ENCODE assay signal across 11 cellular contexts in genomic region chr4:13920901-13921300, GRCh38.
DNase-seq lines count a peak whose midpoint lies in the region; ATAC-seq and TF ChIP-seq lines count a peak whose summit lies in the region.
"Had no signal": no experiment of that assay in that cellular context is flagged by ENCODE, and none has a peak within 500 bp of the region (broad histone marks: within the 10 kb centered on the region; RNA-seq: fewer than 3 reads in every experiment).

No MANE protein-coding gene starts in this region.

- no peaks in the 10 kb centered on the region for H3K36me3 ChIP-seq in aorta (ENCODE audit: control insufficient read depth in 1 of 2, insufficient read depth in 2 of 2, low read length in 1 of 2)

- no peak overlapping the region for H3K27ac ChIP-seq in aorta (ENCODE audit: low read depth in 1 of 2, low read length in 2 of 2)

- H3K4me3 Mint-ChIP-seq in MCF 10A (ENCODE audit: unreplicated experiment) = peak overlapping the region; percentile 24
- H3K4me3 Mint-ChIP-seq: activated B cell treated with CpG ODN at 0.5 μM for 24 hours had no signal

- no peak for DNase-seq in Right ventricle myocardium inferior (ENCODE audit: missing footprints)
- DNase-seq in cardiac septum (ENCODE audit: low spot score) = no peak
- peak; percentile 97 for DNase-seq in MCF 10A (ENCODE audit: unreplicated experiment)
- peak; percentile 99 for DNase-seq in iris pigment epithelial cell (ENCODE audit: low read depth)
- DNase-seq in aorta = peak in 1 of 2 donors; percentile 47
- DNase-seq: activated B cell treated with CpG ODN at 0.5 μM for 24 hours; effector CD8-positive, alpha-beta T cell had no signal

- 50 to 56% methylated on average over 3 of the region's 3 CpGs for WGBS in aorta, 2 donors

- CTCF ChIA-PET in MCF 10A (lab: Yijun Ruan, JAX) = interaction anchor here (0.7 to 2.1 kb wide), 2 partner anchors 12 to 388 kb away, joined by 4 to 5 read pairs; no protein-coding TSS in a partner anchor

- ATAC-seq in Right ventricle myocardium inferior (peak; percentile 57), aorta (ENCODE audit: low FRiP score) (peak; percentile 24), GM21390 (IDR thresholded peaks at IDR 0.05; ENCODE audit: unreplicated experiment) (no peak), GM18520 (IDR thresholded peaks at IDR 0.05; ENCODE audit: unreplicated experiment) (no peak), HG03139 (IDR thresholded peaks at IDR 0.05; ENCODE audit: unreplicated experiment) (no peak)

- H3K27me3 ChIP-seq in aorta (ENCODE audit: control insufficient read depth in 1 of 2, insufficient read depth in 2 of 2, low read length in 1 of 2) = no peaks in the 10 kb centered on the region

- H3K4me3 ChIP-seq in aorta (ENCODE audit: low read length in 2 of 2) = no peak overlapping the region
- H3K4me3 ChIP-seq: skin epidermis had no signal

- TF ChIP-seq CTCF in MCF 10A (IDR thresholded peaks at IDR 0.05; ENCODE audit: unreplicated experiment) = no peak

- intact Hi-C loops in Right ventricle myocardium inferior (cut with DNase I) = no loop called here
- intact Hi-C loops in cardiac septum (cut with DNase I) = no loop called here
- intact Hi-C loops in MCF 10A (cut with micrococcal nuclease) = loop anchor here (1.0 to 10.0 kb wide), 5 partner anchors 29 to 265 kb away; no protein-coding TSS in a partner anchor
- intact Hi-C loops in aorta (cut with DNase I) = no loop called here

- H3K36me3 Mint-ChIP-seq in MCF 10A (ENCODE audit: insufficient read depth, unreplicated experiment) = no peaks in the 10 kb centered on the region

- peak overlapping the region; percentile 96 for H3K27ac Mint-ChIP-seq in MCF 10A (ENCODE audit: low read depth, unreplicated experiment)
- H3K27ac Mint-ChIP-seq: activated B cell treated with CpG ODN at 0.5 μM for 24 hours had no signal

- H3K27me3 Mint-ChIP-seq in MCF 10A (ENCODE audit: insufficient read depth, unreplicated experiment) = no peaks in the 10 kb centered on the region
- H3K27me3 Mint-ChIP-seq: activated B cell treated with CpG ODN at 0.5 μM for 24 hours had no signal

- H3K4me1 ChIP-seq in aorta (ENCODE audit: control insufficient read depth in 1 of 2, insufficient read depth in 2 of 2, low read length in 2 of 2) = peaks cover 0 to 2% of the 10 kb centered on the region in 2 donors

- POLR2A ChIA-PET in MCF 10A (lab: Yijun Ruan, JAX) = interaction anchor here (0.6 to 2.9 kb wide), 21 partner anchors 10 to 1080 kb away, joined by 3 to 20 read pairs (median 4); no protein-coding TSS in a partner anchor

- no peaks in the 10 kb centered on the region for H3K9me3 ChIP-seq in aorta (ENCODE audit: control insufficient read depth, low read length)

- H3K9me3 Mint-ChIP-seq in MCF 10A (ENCODE audit: unreplicated experiment) = peaks cover 7% of the 10 kb centered on the region
- H3K9me3 Mint-ChIP-seq: activated B cell treated with CpG ODN at 0.5 μM for 24 hours had no signal

- no TSS peak for BruUV-seq in MCF 10A (replicated peaks; lab: Mats Ljungman, UMichigan)

- peaks cover 41% of the 10 kb centered on the region for H3K4me1 Mint-ChIP-seq in MCF 10A (ENCODE audit: insufficient read depth, unreplicated experiment)
- H3K4me1 Mint-ChIP-seq: activated B cell treated with CpG ODN at 0.5 μM for 24 hours had no signal

Comparison
In these comparisons a context has a peak if more than half of its experiments do, and no peak if none do; other contexts are left out.
1. ATAC-seq: peak in Right ventricle myocardium inferior (single experiment) and aorta (single experiment); none in GM21390 (single experiment), GM18520 (single experiment) and HG03139 (single experiment).
2. DNase-seq: peak in MCF 10A (single experiment) and iris pigment epithelial cell (single experiment); none in Right ventricle myocardium inferior (single experiment) and cardiac septum (single experiment).